Comparison of ENCODE assay signal across 1 cellular context in genomic region chr3:52671676-52672075, GRCh38.
TF ChIP-seq lines count a peak whose summit lies in the region.

No MANE protein-coding gene starts in this region.

TF ChIP-seq in IMR-90, 13 proteins besides CTCF, POLR2A, EP300 and RAD21:
- TF ChIP-seq CHD1 (IDR thresholded peaks at IDR 0.05; ENCODE audit: low read depth, low read length) (no peak), NFE2L2 (IDR thresholded peaks at IDR 0.05; ENCODE audit: low read depth, low read length) (no peak), MAZ (IDR thresholded peaks at IDR 0.05; ENCODE audit: borderline replicate concordance, low read depth, low read length) (no peak), RFX5 (IDR thresholded peaks at IDR 0.05; ENCODE audit: low read depth, low read length) (no peak), RCOR1 (IDR thresholded peaks at IDR 0.05; ENCODE audit: insufficient replicate concordance, low read length) (no peak), USF2 (IDR thresholded peaks at IDR 0.05; ENCODE audit: low read depth, low read length) (no peak), MAFK (IDR thresholded peaks at IDR 0.05; ENCODE audit: low read depth, low read length) (no peak), SMC3 (IDR thresholded peaks at IDR 0.05; ENCODE audit: low read depth, low read length) (no peak), MXI1 (IDR thresholded peaks at IDR 0.05; ENCODE audit: borderline replicate concordance, low read depth, low read length) (no peak), ELK1 (IDR thresholded peaks at IDR 0.05; ENCODE audit: borderline replicate concordance, low read depth, low read length) (no peak), FOS (IDR thresholded peaks at IDR 0.05; ENCODE audit: low read depth, low read length) (no peak), BHLHE40 (IDR thresholded peaks at IDR 0.05; ENCODE audit: low read depth, low read length) (no peak), CEBPB (IDR thresholded peaks at IDR 0.05; ENCODE audit: low read depth, low read length) (no peak)
